ENCODE assay signal across 18 cellular contexts in the genomic region with DNA sequence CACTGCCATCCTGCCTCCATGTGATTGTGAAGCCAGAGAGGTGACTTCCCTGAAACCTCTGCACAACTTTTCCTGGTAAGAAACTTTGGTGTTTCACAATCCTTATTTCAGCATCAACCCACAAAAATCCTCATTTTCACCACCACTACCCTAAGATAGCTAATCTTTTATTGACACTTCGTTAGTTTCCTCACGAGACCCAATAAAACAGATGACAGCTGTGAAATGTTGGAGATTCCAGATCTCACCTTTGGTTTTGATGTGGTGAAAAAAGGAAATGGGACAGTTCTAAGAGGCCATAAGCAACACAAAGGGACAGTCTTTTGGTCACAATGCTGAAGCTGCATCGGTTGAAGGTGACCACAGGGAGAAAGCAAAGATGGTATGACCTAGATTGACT. TPM values are rescaled to one million over a fixed set of nuclear protein-coding genes. Genes with fewer than 3 reads are reported as not detected.
DNase-seq lines count a peak whose midpoint lies in the region; ATAC-seq, FAIRE-seq and TF ChIP-seq lines count a peak whose summit lies in the region.
"Had no signal": no experiment of that assay in that cellular context is flagged by ENCODE, and none has a peak within 500 bp of the region (broad histone marks: within the 10 kb centered on the region; RNA-seq: fewer than 3 reads in every experiment).

No MANE protein-coding gene starts in this region.

- DNase-seq in CD14-positive monocyte (ENCODE audit: low spot score) (no peak), GM12892 (ENCODE audit: insufficient read length) (no peak), memory B cell (ENCODE audit: low spot score in 2 of 2) (no peak), breast epithelium (ENCODE audit: low spot score in 2 of 2) (no peak), GM23338 (ENCODE audit: low spot score) (no peak), NCI-H2227 treated with DMSO at 0.1 percent for 48 hours (lab: John Stamatoyannopoulos, UW) (no peak)
- DNase-seq in stimulated activated CD4-positive, alpha-beta T cell treated with anti-CD3 and anti-CD28 coated beads, Interleukin-15, amount 100 ng/mL, for 24 hours: no peak
- DNase-seq: activated T-cell treated with anti-CD3 and anti-CD28 coated beads, Interleukin-2, amount 50 U/mL, for 24 hours; amniotic stem cell; cerebellar nuclear complex; NCI-H146; NCI-H446 treated with DMSO at 0.1 percent for 48 hours; stimulated activated naive CD4-positive, alpha-beta T cell; T-helper 1 cell had no signal

- H3K9me2 ChIP-seq in SU-DHL-6 (replicated peaks; ENCODE audit: insufficient read depth, low read length) (no peaks in the 10 kb centered on the region), GM23338 (ENCODE audit: insufficient read depth) (no peaks in the 10 kb centered on the region)

- peak overlapping the region; percentile 43; the same call in 1 of the 2 replicates for H3K27ac ChIP-seq in SU-DHL-6 (ENCODE audit: low read depth, low read length)
- no peak overlapping the region for H3K27ac ChIP-seq in breast epithelium
- no peak overlapping the region for H3K27ac ChIP-seq in GM23338 (ENCODE audit: low read depth)

- H3K36me3 ChIP-seq in SU-DHL-6 (ENCODE audit: low read length) (peaks cover 71% of the 10 kb centered on the region), breast epithelium (no peaks in the 10 kb centered on the region), GM23338 (ENCODE audit: insufficient read depth) (no peaks in the 10 kb centered on the region)

- H3K4me3 ChIP-seq in SU-DHL-6 (ENCODE audit: insufficient read depth, low read length, poor library complexity, severe bottlenecking) (no peak overlapping the region), breast epithelium (no peak overlapping the region), GM23338 (no peak overlapping the region)

- H4K20me1 ChIP-seq in SU-DHL-6 (ENCODE audit: low read depth, low read length) (no peaks in the 10 kb centered on the region), GM23338 (replicated peaks; ENCODE audit: insufficient read depth) (no peaks in the 10 kb centered on the region)

- H3K4me1 ChIP-seq in breast epithelium (no peaks in the 10 kb centered on the region), GM23338 (ENCODE audit: insufficient read depth) (no peaks in the 10 kb centered on the region)

- no peak for TF ChIP-seq POLR2A in GM12892 (IDR thresholded peaks at IDR 0.05; ENCODE audit: low read depth, low read length)
- no peak for TF ChIP-seq POLR2A in breast epithelium (IDR thresholded peaks at IDR 0.05)

- H3K27me3 ChIP-seq in SU-DHL-6 (ENCODE audit: low read length) (no peaks in the 10 kb centered on the region), breast epithelium (no peaks in the 10 kb centered on the region), GM23338 (ENCODE audit: insufficient read depth) (no peaks in the 10 kb centered on the region)

- H3K27ac Mint-ChIP-seq in CD14-positive monocyte (peak overlapping the region; percentile 97 to 99 (median 98)), memory B cell (peak overlapping the region; percentile 98), GM23338 (no peak overlapping the region)

- intact Hi-C loops in CD14-positive monocyte (cut with micrococcal nuclease): loop anchor here in 1 of 2 donors (5.0 to 10.0 kb wide), 2 partner anchors 71 to 98 kb away; no protein-coding TSS in a partner anchor
- intact Hi-C loops in breast epithelium (cut with DNase I; ENCODE audit: low total_unique reads): no loop called here

- no peak for TF ChIP-seq CTCF in CD14-positive monocyte (IDR thresholded peaks at IDR 0.05)
- TF ChIP-seq CTCF in SU-DHL-6 (IDR thresholded peaks at IDR 0.05; ENCODE audit: insufficient read depth, low read length, poor library complexity, severe bottlenecking): no peak
- no peak for TF ChIP-seq CTCF in breast epithelium (IDR thresholded peaks at IDR 0.05)
- no peak for TF ChIP-seq CTCF in GM23338 (conservative IDR thresholded peaks at IDR 0.05; ENCODE audit: low read depth in 2 of 2)

- H3K9me3 ChIP-seq in SU-DHL-6 (ENCODE audit: insufficient read depth, low read length) (no peaks in the 10 kb centered on the region), breast epithelium (no peaks in the 10 kb centered on the region)

- H3K9me3 Mint-ChIP-seq in CD14-positive monocyte: peaks cover 0 to 3% (median 0%) of the 10 kb centered on the region in 7 donors
- H3K9me3 Mint-ChIP-seq in memory B cell: no peaks in the 10 kb centered on the region
- H3K9me3 Mint-ChIP-seq in GM23338: no peaks in the 10 kb centered on the region
- H3K9me3 Mint-ChIP-seq: activated T-cell treated with anti-CD3 and anti-CD28 coated beads, Interleukin-2, amount 50 U/mL, for 24 hours had no signal

- peaks cover 0 to 8% (median 0%) of the 10 kb centered on the region in 3 donors for H3K27me3 Mint-ChIP-seq in CD14-positive monocyte (ENCODE audit: low read depth in 3 of 3)
- no peaks in the 10 kb centered on the region for H3K27me3 Mint-ChIP-seq in memory B cell
- peaks cover 6% of the 10 kb centered on the region for H3K27me3 Mint-ChIP-seq in GM23338 (ENCODE audit: insufficient read depth, low read depth, poor library complexity)
- H3K27me3 Mint-ChIP-seq: activated T-cell treated with anti-CD3 and anti-CD28 coated beads, Interleukin-2, amount 50 U/mL, for 24 hours had no signal

- H3K36me3 Mint-ChIP-seq in CD14-positive monocyte (peaks cover 87 to 96% of the 10 kb centered on the region in 2 donors), memory B cell (peaks cover 32% of the 10 kb centered on the region), GM23338 (ENCODE audit: low read depth) (no peaks in the 10 kb centered on the region; the same call in 2 of the 3 replicates)

- H3K4me2 ChIP-seq in SU-DHL-6 (ENCODE audit: low read depth, low read length, poor library complexity, severe bottlenecking) (no peak overlapping the region), GM23338 (no peak overlapping the region)

- peaks cover 63% of the 10 kb centered on the region for H3K4me1 Mint-ChIP-seq in CD14-positive monocyte
- H3K4me1 Mint-ChIP-seq in memory B cell: peaks cover 46% of the 10 kb centered on the region
- no peaks in the 10 kb centered on the region for H3K4me1 Mint-ChIP-seq in GM23338

- peak overlapping the region in 1 of 2 donors; percentile 64 for H3K4me3 Mint-ChIP-seq in CD14-positive monocyte
- peak overlapping the region; percentile 34 for H3K4me3 Mint-ChIP-seq in memory B cell
- no peak overlapping the region for H3K4me3 Mint-ChIP-seq in GM23338
- H3K4me3 Mint-ChIP-seq: activated T-cell treated with anti-CD3 and anti-CD28 coated beads, Interleukin-2, amount 50 U/mL, for 24 hours had no signal

- H3K9ac ChIP-seq in SU-DHL-6 (ENCODE audit: low read length): no peak overlapping the region

- FAIRE-seq in GM12892 (lab: Jason Lieb, UNC): peak; percentile 38
- FAIRE-seq: endothelial cell of umbilical vein had no signal

- ATAC-seq in memory B cell (ENCODE audit: low read depth) (no peak), GM23338 (no peak)
- ATAC-seq: HCT116, Panc1 had no signal

- H2AFZ ChIP-seq in SU-DHL-6 (ENCODE audit: low read depth, low read length, severe bottlenecking) (no peak overlapping the region), GM23338 (no peak overlapping the region)

- H3F3A ChIP-seq in SU-DHL-6 (ENCODE audit: insufficient read depth) (peaks cover 29% of the 10 kb centered on the region), GM23338 (replicated peaks; ENCODE audit: low read depth) (no peaks in the 10 kb centered on the region)

- H3K79me2 ChIP-seq in SU-DHL-6 (ENCODE audit: insufficient read depth, low read length) (peaks cover 7% of the 10 kb centered on the region), GM23338 (replicated peaks; ENCODE audit: insufficient read depth) (no peaks in the 10 kb centered on the region)

TF ChIP-seq in GM23338, 12 proteins besides CTCF, POLR2A, EP300 and RAD21 (continues in another document):
- TF ChIP-seq JUNB (IDR thresholded peaks at IDR 0.05; ENCODE audit: unreplicated experiment): no peak
- TF ChIP-seq POLR2AphosphoS5 (IDR thresholded peaks at IDR 0.05; ENCODE audit: low read depth): no peak
- TF ChIP-seq, protein P1, sequence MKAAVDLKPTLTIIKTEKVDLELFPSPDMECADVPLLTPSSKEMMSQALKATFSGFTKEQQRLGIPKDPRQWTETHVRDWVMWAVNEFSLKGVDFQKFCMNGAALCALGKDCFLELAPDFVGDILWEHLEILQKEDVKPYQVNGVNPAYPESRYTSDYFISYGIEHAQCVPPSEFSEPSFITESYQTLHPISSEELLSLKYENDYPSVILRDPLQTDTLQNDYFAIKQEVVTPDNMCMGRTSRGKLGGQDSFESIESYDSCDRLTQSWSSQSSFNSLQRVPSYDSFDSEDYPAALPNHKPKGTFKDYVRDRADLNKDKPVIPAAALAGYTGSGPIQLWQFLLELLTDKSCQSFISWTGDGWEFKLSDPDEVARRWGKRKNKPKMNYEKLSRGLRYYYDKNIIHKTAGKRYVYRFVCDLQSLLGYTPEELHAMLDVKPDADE (IDR thresholded peaks at IDR 0.05): no peak
- TF ChIP-seq ZNF114 (CRISPR knock-in tag; IDR thresholded peaks at IDR 0.05): no peak
- TF ChIP-seq STAT1 (IDR thresholded peaks at IDR 0.05; ENCODE audit: unreplicated experiment): no peak

RNA-seq across cellular contexts. Expression of a gene that starts 60.0 kb away (rescaled TPM):
- polyA plus RNA-seq in CD14-positive monocyte (10 to 100 TPM; 59.9 to 67.1 TPM), GM23338 (2016; fragmentation: Nextera tagmentation; extraction: Ambion mirVana) (32.6 and 37.3 TPM in 2 replicates)
- 45.5 TPM for polyA plus RNA-seq in GM12892 (2012; ENCODE audit: missing spikeins)
- 100 to 1,000 TPM in 2 of 3 donors, 10 to 100 TPM in 1; 95.7 to 118 (median 116) TPM for total RNA-seq in breast epithelium
- 72.5 and 82.7 TPM in 2 replicates for total RNA-seq in GM23338 (2014; rRNA removed; shearing (Covaris generic))
